In the genomic region with DNA sequence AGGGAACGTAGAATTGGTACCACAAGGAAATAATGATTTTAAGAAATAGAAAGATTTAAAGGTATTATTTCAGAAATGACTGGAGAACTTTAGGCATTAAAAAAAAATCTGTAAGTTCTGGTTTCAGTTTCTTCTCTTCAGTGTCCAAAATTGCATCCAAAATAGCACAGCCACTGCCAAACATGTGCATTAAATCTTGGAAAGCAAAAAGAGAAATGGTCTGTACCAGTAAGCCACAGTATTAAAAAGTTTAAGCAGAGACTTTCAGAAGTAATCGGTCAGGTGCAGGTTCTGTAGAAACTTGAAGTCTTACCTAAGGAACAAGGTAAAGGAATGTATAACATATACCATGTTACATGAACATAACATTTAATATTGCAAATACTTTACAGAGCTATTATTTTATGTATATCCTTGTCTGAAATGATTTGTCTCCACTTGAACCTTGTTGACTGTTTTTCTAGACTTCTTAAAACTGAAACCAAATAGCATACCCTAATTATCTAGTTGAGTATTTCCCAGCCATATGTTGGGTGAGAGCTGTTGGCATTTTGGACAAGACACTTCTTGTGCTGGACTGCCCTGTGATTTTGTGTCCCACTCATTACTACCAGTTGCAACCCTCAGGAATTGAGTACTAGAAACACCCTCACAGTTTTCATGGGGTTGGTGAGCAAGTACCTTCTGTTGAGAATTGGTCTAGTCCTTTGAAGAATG, we compare ENCODE assay signal across 17 cellular contexts. TPM values are rescaled to one million over a fixed set of nuclear protein-coding genes. Genes with fewer than 3 reads are reported as not detected.
DNase-seq lines count a peak whose midpoint lies in the region; ATAC-seq and TF ChIP-seq lines count a peak whose summit lies in the region.
"Had no signal": no experiment of that assay in that cellular context is flagged by ENCODE, and none has a peak within 500 bp of the region (broad histone marks: within the 10 kb centered on the region; RNA-seq: fewer than 3 reads in every experiment).

No MANE protein-coding gene starts in this region.

- H3K4me1 Mint-ChIP-seq in CD4-positive, CD25-positive, alpha-beta regulatory T cell: peaks cover 25 to 60% (median 42%) of the 10 kb centered on the region in 4 donors

- H3K36me3 ChIP-seq in CD4-positive, CD25-positive, alpha-beta regulatory T cell (ENCODE audit: control insufficient read depth, insufficient read depth, low read length): no peaks in the 10 kb centered on the region
- no peaks in the 10 kb centered on the region for H3K36me3 ChIP-seq in adipocyte (ENCODE audit: control insufficient read depth, insufficient read depth, low read length, severe bottlenecking)
- no peaks in the 10 kb centered on the region for H3K36me3 ChIP-seq in esophagus squamous epithelium
- H3K36me3 ChIP-seq: gastroesophageal sphincter, suprapubic skin had no signal

- H3K9ac ChIP-seq in adipocyte (ENCODE audit: low read length): no peak overlapping the region
- H3K9ac ChIP-seq: parathyroid adenoma had no signal

- DNase-seq in CD4-positive, CD25-positive, alpha-beta regulatory T cell: no peak
- peak; percentile 51 for DNase-seq in adipocyte (ENCODE audit: low read depth)
- DNase-seq in superior temporal gyrus (ENCODE audit: extremely low spot score): no peak
- no peak for DNase-seq in esophagus squamous epithelium (lab: John Stamatoyannopoulos, UW)
- no peak for DNase-seq in SIG-M5 (lab: John Stamatoyannopoulos, UW)
- DNase-seq: activated CD8-positive, alpha-beta memory T cell treated with anti-CD3 and anti-CD28 coated beads, Interleukin-2, amount 10 ng/mL, durations not matched to agents 7 days and 5 days; anterior cingulate cortex; NCI-H2029; SHP77 treated with DMSO at 0.1 percent for 48 hours had no signal

- peak overlapping the region; percentile 45 for H3K4me3 ChIP-seq in CD4-positive, CD25-positive, alpha-beta regulatory T cell (ENCODE audit: low read depth, low read length)
- H3K4me3 ChIP-seq in adipocyte (ENCODE audit: low read length): no peak overlapping the region
- H3K4me3 ChIP-seq in esophagus squamous epithelium: no peak overlapping the region
- H3K4me3 ChIP-seq: gastroesophageal sphincter, suprapubic skin had no signal

- TF ChIP-seq CTCF in esophagus squamous epithelium (IDR thresholded peaks at IDR 0.05): no peak

- H3K27me3 Mint-ChIP-seq in CD4-positive, CD25-positive, alpha-beta regulatory T cell: no peaks in the 10 kb centered on the region
- H3K27me3 Mint-ChIP-seq: activated CD8-positive, alpha-beta memory T cell treated with anti-CD3 and anti-CD28 coated beads, Interleukin-2, amount 10 ng/mL, durations not matched to agents 7 days and 5 days had no signal

- no peaks in the 10 kb centered on the region for H3K9me3 ChIP-seq in CD4-positive, CD25-positive, alpha-beta regulatory T cell (ENCODE audit: control insufficient read depth in 2 of 2, low read length in 2 of 2)
- no peaks in the 10 kb centered on the region for H3K9me3 ChIP-seq in adipocyte (ENCODE audit: control insufficient read depth, low read length)
- no peaks in the 10 kb centered on the region for H3K9me3 ChIP-seq in esophagus squamous epithelium
- H3K9me3 ChIP-seq: gastroesophageal sphincter, suprapubic skin had no signal

- H3K27ac Mint-ChIP-seq in CD4-positive, CD25-positive, alpha-beta regulatory T cell: no peak overlapping the region
- H3K27ac Mint-ChIP-seq: activated CD8-positive, alpha-beta memory T cell treated with anti-CD3 and anti-CD28 coated beads, Interleukin-2, amount 10 ng/mL, durations not matched to agents 7 days and 5 days; T-helper 2 cell treated with Interferon-gamma antibody and Interleukin-4, amounts not matched to agents 5 μg/mL and 100 μg/mL, for 36 hours had no signal

- no peak for ATAC-seq in CD4-positive, CD25-positive, alpha-beta regulatory T cell (ENCODE audit: low read depth in 2 of 2)
- ATAC-seq in GM18858 (IDR thresholded peaks at IDR 0.05; ENCODE audit: unreplicated experiment) (peak; percentile 44), HG02973 (IDR thresholded peaks at IDR 0.05; ENCODE audit: unreplicated experiment) (peak; percentile 46), GM21515 (IDR thresholded peaks at IDR 0.05; ENCODE audit: unreplicated experiment) (no peak)
- ATAC-seq: activated CD4-positive, CD25-positive, alpha-beta regulatory T cell treated with anti-CD3 and anti-CD28 coated beads, Interleukin-2, amount 50 U/mL, for 24 hours; activated CD8-positive, alpha-beta memory T cell treated with anti-CD3 and anti-CD28 coated beads, Interleukin-2, amount 10 ng/mL, durations not matched to agents 7 days and 5 days; gastroesophageal sphincter had no signal

- no peaks in the 10 kb centered on the region for H3K36me3 Mint-ChIP-seq in CD4-positive, CD25-positive, alpha-beta regulatory T cell

- H3K9me3 Mint-ChIP-seq in CD4-positive, CD25-positive, alpha-beta regulatory T cell: peaks cover 0 to 3% (median 0%) of the 10 kb centered on the region in 7 donors
- H3K9me3 Mint-ChIP-seq: T-helper 2 cell treated with Interferon-gamma antibody and Interleukin-4, amounts not matched to agents 5 μg/mL and 100 μg/mL, for 36 hours had no signal

- TF ChIP-seq POLR2A in esophagus squamous epithelium (IDR thresholded peaks at IDR 0.05): no peak

- no peaks in the 10 kb centered on the region for H3K27me3 ChIP-seq in CD4-positive, CD25-positive, alpha-beta regulatory T cell (ENCODE audit: control insufficient read depth, insufficient read depth, low read length)
- H3K27me3 ChIP-seq in adipocyte (replicated peaks; ENCODE audit: control insufficient read depth, insufficient read depth, low read length) (no peaks in the 10 kb centered on the region), esophagus squamous epithelium (no peaks in the 10 kb centered on the region)
- H3K27me3 ChIP-seq: gastroesophageal sphincter, suprapubic skin had no signal

- intact Hi-C loops in esophagus squamous epithelium (cut with DNase I): no loop called here

- peak overlapping the region in 3 of 4 donors; percentile 6 to 32 (median 11) for H3K4me3 Mint-ChIP-seq in CD4-positive, CD25-positive, alpha-beta regulatory T cell
- H3K4me3 Mint-ChIP-seq: activated CD8-positive, alpha-beta memory T cell treated with anti-CD3 and anti-CD28 coated beads, Interleukin-2, amount 10 ng/mL, durations not matched to agents 7 days and 5 days; T-helper 2 cell treated with Interferon-gamma antibody and Interleukin-4, amounts not matched to agents 5 μg/mL and 100 μg/mL, for 36 hours had no signal

- H3K27ac ChIP-seq in CD4-positive, CD25-positive, alpha-beta regulatory T cell (ENCODE audit: insufficient read depth, low read length, poor library complexity, severe bottlenecking): no peak overlapping the region
- no peak overlapping the region for H3K27ac ChIP-seq in esophagus squamous epithelium
- H3K27ac ChIP-seq: gastroesophageal sphincter, parathyroid adenoma, suprapubic skin had no signal

- peaks cover 40% of the 10 kb centered on the region for H3K4me1 ChIP-seq in CD4-positive, CD25-positive, alpha-beta regulatory T cell (ENCODE audit: control insufficient read depth, insufficient read depth, low read length, poor library complexity, severe bottlenecking)
- H3K4me1 ChIP-seq in adipocyte (ENCODE audit: control insufficient read depth, insufficient read depth, low read length) (peaks cover 10% of the 10 kb centered on the region), esophagus squamous epithelium (peaks cover 0 to 62% (median 5%) of the 10 kb centered on the region in 3 donors)

- WGBS in esophagus squamous epithelium, 2 donors: 39 to 47% methylated on average over 2 of the region's 2 CpGs

RNA-seq across cellular contexts. Expression of gene NIPBL, which starts 32.1 kb away (rescaled TPM):
- 132 TPM for total RNA-seq in CD4-positive, CD25-positive, alpha-beta regulatory T cell
- 10 to 100 TPM; 12.5 to 21.2 (median 15.4) TPM for polyA plus RNA-seq in CD4-positive, CD25-positive, alpha-beta regulatory T cell
- 10 to 100 TPM; 19.4 to 50.0 (median 31.3) TPM for total RNA-seq in esophagus squamous epithelium

Comparison
In these comparisons a context has a peak if more than half of its experiments do, and no peak if none do; other contexts are left out.
1. ATAC-seq: peak in GM18858 (single experiment) and HG02973 (single experiment); none in CD4-positive, CD25-positive, alpha-beta regulatory T cell (0 of 2) and GM21515 (single experiment).